ENCODE assay signal across 13 cellular contexts in the genomic region with DNA sequence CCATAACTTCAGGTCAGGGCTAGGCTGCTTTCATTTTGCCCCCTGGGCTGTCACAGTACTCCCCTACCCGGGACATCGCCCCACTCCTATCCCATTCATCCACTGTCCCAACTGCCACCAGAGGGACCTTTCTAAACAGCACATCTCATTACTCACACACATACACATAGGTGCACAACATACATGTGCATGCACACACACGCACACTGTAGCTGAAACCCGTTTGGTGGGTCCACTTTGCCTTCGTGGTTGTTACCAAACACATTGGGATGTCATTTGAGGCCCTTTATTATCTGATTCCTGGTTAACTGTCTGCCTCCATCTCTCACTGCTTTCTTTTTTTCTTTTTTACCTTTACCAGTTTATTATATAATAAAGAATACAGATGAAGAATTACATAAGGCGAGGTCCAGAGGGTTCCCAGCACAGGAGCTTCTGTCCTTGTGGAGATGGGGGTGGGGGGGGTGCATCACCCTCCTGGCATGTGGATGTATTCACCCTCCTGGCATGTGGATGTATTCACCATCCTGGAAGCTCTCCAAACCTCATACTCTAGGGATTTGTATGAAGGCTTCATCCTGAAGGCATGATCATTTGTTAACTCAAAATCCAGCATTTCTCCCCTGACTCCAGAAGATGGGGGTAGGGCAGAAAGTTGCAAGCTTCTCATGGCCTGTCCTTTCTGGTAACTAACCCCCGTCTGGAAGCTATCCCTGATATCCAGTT.
DNase-seq lines count a peak whose midpoint lies in the region; ATAC-seq, FAIRE-seq and TF ChIP-seq lines count a peak whose summit lies in the region.
"Had no signal": no experiment of that assay in that cellular context is flagged by ENCODE, and none has a peak within 500 bp of the region (broad histone marks: within the 10 kb centered on the region; RNA-seq: fewer than 3 reads in every experiment).

No MANE protein-coding gene starts in this region.

- H3K27me3 Mint-ChIP-seq in naive thymus-derived CD4-positive, alpha-beta T cell, result no peaks in the 10 kb centered on the region

- H3K36me3 Mint-ChIP-seq in naive thymus-derived CD4-positive, alpha-beta T cell, result peaks cover 0 to 36% (median 17%) of the 10 kb centered on the region in 5 donors

- H3K27ac Mint-ChIP-seq in naive thymus-derived CD4-positive, alpha-beta T cell, result no peak overlapping the region
- H3K27ac Mint-ChIP-seq: activated T-helper 17 cell treated with anti-CD3 and anti-CD28 coated beads, Interleukin-2, amount 50 U/mL, for 72 hours had no signal

- H3K9me3 ChIP-seq in lung (ENCODE audit: control insufficient read depth in 2 of 2, insufficient read depth in 1 of 2, low read length in 1 of 2), result peaks cover 0 to 3% of the 10 kb centered on the region in 2 donors
- H3K9me3 ChIP-seq in naive thymus-derived CD4-positive, alpha-beta T cell (ENCODE audit: control insufficient read depth in 2 of 3, low read length in 3 of 3), result peaks cover 0 to 3% (median 0%) of the 10 kb centered on the region in 3 experiments
- H3K9me3 ChIP-seq: ovary had no signal

- peaks cover 12 to 14% of the 10 kb centered on the region in 2 donors for H3K4me1 ChIP-seq in lung (ENCODE audit: control insufficient read depth in 2 of 2, insufficient read depth in 2 of 2, low read length in 2 of 2)
- no peaks in the 10 kb centered on the region for H3K4me1 ChIP-seq in naive thymus-derived CD4-positive, alpha-beta T cell (ENCODE audit: control insufficient read depth in 2 of 2, insufficient read depth in 2 of 2, low read length in 2 of 2)

- no peak for TF ChIP-seq CTCF in AG09309 (IDR thresholded peaks at IDR 0.05; ENCODE audit: control insufficient read depth, insufficient read depth, low read depth, low read length, missing control alignments)
- peak; percentile 21 for TF ChIP-seq CTCF in bronchial epithelial cell (IDR thresholded peaks at IDR 0.05; ENCODE audit: insufficient read depth, low read length, severe bottlenecking)
- no peak for TF ChIP-seq CTCF in lung (IDR thresholded peaks at IDR 0.05; ENCODE audit: control extremely low read depth, extremely low read depth)
- TF ChIP-seq CTCF in GM13977 (IDR thresholded peaks at IDR 0.05; ENCODE audit: extremely low read depth, insufficient read depth, missing control alignments), result no peak

- H3K36me3 ChIP-seq in bronchial epithelial cell (ENCODE audit: control insufficient read depth, insufficient read depth, low read length) (no peaks in the 10 kb centered on the region), lung (ENCODE audit: control insufficient read depth in 2 of 2, insufficient read depth in 2 of 2, low read length in 2 of 2) (peaks cover 0 to 6% of the 10 kb centered on the region in 2 donors)
- no peaks in the 10 kb centered on the region for H3K36me3 ChIP-seq in naive thymus-derived CD4-positive, alpha-beta T cell (ENCODE audit: control insufficient read depth in 2 of 3, insufficient read depth in 3 of 3, low read length in 3 of 3)
- H3K36me3 ChIP-seq: ovary had no signal

- H3K27ac ChIP-seq in lung (ENCODE audit: low read depth in 1 of 2, low read length in 1 of 2), result no peak overlapping the region
- no peak overlapping the region for H3K27ac ChIP-seq in naive thymus-derived CD4-positive, alpha-beta T cell (ENCODE audit: low read depth, low read length)
- H3K27ac ChIP-seq: ovary had no signal

- intact Hi-C loops in naive thymus-derived CD4-positive, alpha-beta T cell (cut with micrococcal nuclease), result no loop called here

- FAIRE-seq in bronchial epithelial cell (lab: Jason Lieb, UNC) (peak; percentile 36), GM19239 (lab: Jason Lieb, UNC) (no peak)
- FAIRE-seq: GM12891 had no signal

- in situ Hi-C loops in GM13977 (cut with MboI; ENCODE audit: low pct_unique_long_range_greater_than_20kb, low sequenced_read_pairs, unreplicated experiment), result no loop called here

- DNase-seq in AG09309 (ENCODE audit: low read depth) (peak; percentile 95), LHCN-M2 (ENCODE audit: low read depth) (peak; percentile 99), bronchial epithelial cell (ENCODE audit: low read depth) (peak; percentile 96), lung (ENCODE audit: low spot score) (no peak), GM19239 (ENCODE audit: insufficient read length, low spot score) (no peak), GM13977 (ENCODE audit: low spot score) (no peak)
- DNase-seq in naive thymus-derived CD4-positive, alpha-beta T cell, result no peak
- DNase-seq: CD4-positive, alpha-beta memory T cell; NCI-H1105; ovary had no signal

- peaks cover 0 to 4% (median 0%) of the 10 kb centered on the region in 7 donors for H3K4me1 Mint-ChIP-seq in naive thymus-derived CD4-positive, alpha-beta T cell
- H3K4me1 Mint-ChIP-seq: activated T-helper 17 cell treated with anti-CD3 and anti-CD28 coated beads, Interleukin-2, amount 50 U/mL, for 72 hours; CD4-positive, alpha-beta memory T cell had no signal

- POLR2A ChIA-PET in naive thymus-derived CD4-positive, alpha-beta T cell (lab: Charles Lee), result no interaction called here

- CTCF ChIA-PET in naive thymus-derived CD4-positive, alpha-beta T cell (lab: Charles Lee), result no interaction called here

- H3K27me3 ChIP-seq in bronchial epithelial cell (ENCODE audit: control insufficient read depth, insufficient read depth, low read length) (no peaks in the 10 kb centered on the region), lung (ENCODE audit: control insufficient read depth, insufficient read depth) (no peaks in the 10 kb centered on the region)
- H3K27me3 ChIP-seq in naive thymus-derived CD4-positive, alpha-beta T cell (ENCODE audit: control insufficient read depth in 2 of 2, insufficient read depth in 2 of 2, low read length in 2 of 2), result no peaks in the 10 kb centered on the region
- H3K27me3 ChIP-seq: ovary had no signal

- H3K9me3 Mint-ChIP-seq in naive thymus-derived CD4-positive, alpha-beta T cell, result peaks cover 0 to 8% (median 3%) of the 10 kb centered on the region in 11 donors
- H3K9me3 Mint-ChIP-seq: activated T-helper 17 cell treated with anti-CD3 and anti-CD28 coated beads, Interleukin-2, amount 50 U/mL, for 72 hours had no signal

- 92 to 93% methylated on average over 7 of the region's 7 CpGs for WGBS in lung, 2 donors

- H3K4me3 Mint-ChIP-seq in naive thymus-derived CD4-positive, alpha-beta T cell, result no peak overlapping the region
- H3K4me3 Mint-ChIP-seq: activated T-helper 17 cell treated with anti-CD3 and anti-CD28 coated beads, Interleukin-2, amount 50 U/mL, for 72 hours; CD4-positive, alpha-beta memory T cell had no signal

- ATAC-seq in lung (ENCODE audit: insufficient read depth, low FRiP score) (peak; percentile 53), GM21447 (IDR thresholded peaks at IDR 0.05; ENCODE audit: unreplicated experiment) (no peak)
- ATAC-seq in naive thymus-derived CD4-positive, alpha-beta T cell, result no peak
- ATAC-seq: activated T-helper 17 cell treated with anti-CD3 and anti-CD28 coated beads, Interleukin-2, amount 50 U/mL, for 72 hours had no signal

- H3K4me3 ChIP-seq in AG09309 (ENCODE audit: control insufficient read depth, low read depth, low read length) (no peak overlapping the region), bronchial epithelial cell (ENCODE audit: low read depth, low read length) (no peak overlapping the region), lung (no peak overlapping the region)
- H3K4me3 ChIP-seq in naive thymus-derived CD4-positive, alpha-beta T cell (ENCODE audit: low read length), result no peak overlapping the region
- H3K4me3 ChIP-seq: ovary had no signal

Comparison
In these comparisons a context has a peak if more than half of its experiments do, and no peak if none do; other contexts are left out.
1. DNase-seq: peak in AG09309 (single experiment), LHCN-M2 (single experiment) and bronchial epithelial cell (single experiment); none in lung (single experiment), GM19239 (single experiment), GM13977 (single experiment) and naive thymus-derived CD4-positive, alpha-beta T cell (0 of 9).